ENCODE assay signal across 8 cellular contexts in the genomic region with DNA sequence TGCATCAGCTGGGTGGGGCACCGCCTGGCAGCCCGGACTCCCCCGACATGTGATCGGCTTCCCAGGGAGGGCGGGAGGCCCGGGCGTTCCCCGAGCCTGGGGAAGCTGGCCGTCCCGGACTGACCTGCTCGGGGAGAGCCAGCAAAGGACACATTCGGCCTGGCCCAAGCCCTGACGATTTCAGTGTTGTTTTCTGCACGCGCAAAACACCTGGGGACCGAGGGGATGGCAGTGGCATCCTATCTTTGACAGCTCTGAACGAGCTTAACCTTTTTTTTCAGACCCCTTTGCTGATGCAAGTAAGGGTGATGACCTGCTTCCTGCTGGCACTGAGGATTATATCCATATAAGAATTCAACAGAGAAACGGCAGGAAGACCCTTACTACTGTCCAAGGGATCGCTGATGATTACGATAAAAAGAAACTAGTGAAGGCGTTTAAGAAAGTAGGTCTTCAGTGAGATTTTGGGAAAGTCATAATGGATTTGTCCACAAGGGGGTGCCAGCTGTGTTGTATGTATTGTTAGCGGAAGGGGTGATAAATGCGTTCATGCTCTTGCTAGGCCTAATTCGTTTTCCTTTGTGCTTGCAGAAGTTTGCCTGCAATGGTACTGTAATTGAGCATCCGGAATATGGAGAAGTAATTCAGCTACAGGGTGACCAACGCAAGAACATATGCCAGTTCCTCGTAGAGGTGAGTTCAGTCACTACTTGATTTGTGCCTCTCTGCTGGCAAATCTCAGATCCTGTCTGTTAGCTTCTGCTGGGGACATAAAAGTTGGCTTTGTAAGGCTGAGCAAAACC. TPM values are rescaled to one million over a fixed set of nuclear protein-coding genes. Genes with fewer than 3 reads are reported as not detected.
DNase-seq lines count a peak whose midpoint lies in the region; ATAC-seq and TF ChIP-seq lines count a peak whose summit lies in the region.

No MANE protein-coding gene starts in this region.

- peak overlapping the region; percentile 99 for H3K27ac Mint-ChIP-seq in activated naive CD4-positive, alpha-beta T cell treated with anti-CD3 and anti-CD28 coated beads for 36 hours

- H3K27ac ChIP-seq in right atrium auricular region = peak overlapping the region; percentile 100

- peaks cover 54% of the 10 kb centered on the region for H3K36me3 ChIP-seq in right atrium auricular region

- H3K27me3 ChIP-seq in right atrium auricular region = no peaks in the 10 kb centered on the region

- H3K9me3 ChIP-seq in right atrium auricular region = no peaks in the 10 kb centered on the region

- peaks cover 26% of the 10 kb centered on the region for H3K4me1 Mint-ChIP-seq in activated naive CD4-positive, alpha-beta T cell treated with anti-CD3 and anti-CD28 coated beads for 36 hours (ENCODE audit: low read depth)

- no peak for ATAC-seq in left cardiac atrium
- ATAC-seq in GM21381 (IDR thresholded peaks at IDR 0.05; ENCODE audit: unreplicated experiment) = no peak

- H3K36me3 Mint-ChIP-seq in activated naive CD4-positive, alpha-beta T cell treated with anti-CD3 and anti-CD28 coated beads for 36 hours (ENCODE audit: low read depth) = peaks cover 35% of the 10 kb centered on the region

- DNase-seq in right atrium auricular region (ENCODE audit: low spot score) (no peak), left cardiac atrium (no peak), NCI-H82 (lab: John Stamatoyannopoulos, UW) (peak; percentile 77), foreskin melanocyte (peak; percentile 73), putamen (ENCODE audit: low spot score) (peak; percentile 42), mesenteric fat pad (ENCODE audit: low spot score) (no peak)
- DNase-seq in activated naive CD4-positive, alpha-beta T cell treated with anti-CD3 and anti-CD28 coated beads for 36 hours = peak; percentile 77

- intact Hi-C loops in left cardiac atrium (cut with DNase I) = no loop called here
- intact Hi-C loops in activated naive CD4-positive, alpha-beta T cell treated with anti-CD3 and anti-CD28 coated beads for 36 hours (cut with micrococcal nuclease) = loop anchor here (2.0 to 5.0 kb wide), 3 partner anchors 123 to 699 kb away; a partner anchor contains a TSS

- peaks cover 0 to 30% of the 10 kb centered on the region in 2 donors for H3K4me1 ChIP-seq in right atrium auricular region

- H3K9me3 Mint-ChIP-seq in activated naive CD4-positive, alpha-beta T cell treated with anti-CD3 and anti-CD28 coated beads for 36 hours = no peaks in the 10 kb centered on the region

- H3K4me3 Mint-ChIP-seq in activated naive CD4-positive, alpha-beta T cell treated with anti-CD3 and anti-CD28 coated beads for 36 hours = peak overlapping the region; percentile 97

- CTCF ChIA-PET in activated naive CD4-positive, alpha-beta T cell treated with anti-CD3 and anti-CD28 coated beads for 36 hours (lab: Charles Lee) = interaction anchor here (1.0 to 4.2 kb wide), 10 partner anchors 9 to 241 kb away, joined by 3 to 62 read pairs (median 9); a partner anchor contains a TSS

- H3K4me3 ChIP-seq in right atrium auricular region = peak overlapping the region; percentile 92 to 99

- H3K27me3 Mint-ChIP-seq in activated naive CD4-positive, alpha-beta T cell treated with anti-CD3 and anti-CD28 coated beads for 36 hours (ENCODE audit: low read depth) = no peaks in the 10 kb centered on the region

- TF ChIP-seq CTCF in right atrium auricular region (IDR thresholded peaks at IDR 0.05) = peak; percentile 32 to 62

RNA-seq across cellular contexts. Expression of a gene that starts 1.0 kb away (rescaled TPM):
- total RNA-seq in right atrium auricular region (100 to 1,000 TPM; 331 to 390 TPM), left cardiac atrium (1,000 to 10,000 TPM in 1 of 2 donors, 100 to 1,000 TPM in 1; 883 to 1,102 TPM), mesenteric fat pad (972 TPM)
- 1,000 to 10,000 TPM; 1,206 to 1,253 TPM for total RNA-seq in activated naive CD4-positive, alpha-beta T cell treated with anti-CD3 and anti-CD28 coated beads for 36 hours

RNA-seq across cellular contexts. Expression of a gene that starts 22.4 kb away (rescaled TPM):
- total RNA-seq in right atrium auricular region = not detected
- total RNA-seq in left cardiac atrium = not detected
- not detected for total RNA-seq in activated naive CD4-positive, alpha-beta T cell treated with anti-CD3 and anti-CD28 coated beads for 36 hours
- total RNA-seq in mesenteric fat pad = not detected

RNA-seq across cellular contexts. Expression of a gene that starts 44.7 kb away (rescaled TPM):
- total RNA-seq in right atrium auricular region (under 1 TPM in 1 of 2 donors, not detected in 1; 0.08 TPM), left cardiac atrium (not detected), mesenteric fat pad (0.13 TPM)
- total RNA-seq in activated naive CD4-positive, alpha-beta T cell treated with anti-CD3 and anti-CD28 coated beads for 36 hours = not detected

Comparison
In these comparisons a context has a peak if more than half of its experiments do, and no peak if none do; other contexts are left out.
1. DNase-seq: peak in NCI-H82 (single experiment), activated naive CD4-positive, alpha-beta T cell treated with anti-CD3 and anti-CD28 coated beads for 36 hours (single experiment), foreskin melanocyte (single experiment) and putamen (single experiment); none in right atrium auricular region (single experiment), left cardiac atrium (single experiment) and mesenteric fat pad (single experiment).